ENCODE assay signal across 16 cellular contexts in genomic region chr15:58994906-58995453, GRCh38. TPM values are rescaled to one million over a fixed set of nuclear protein-coding genes. Genes with fewer than 3 reads are reported as not detected.
A peak's percentile ranks its signal among the peaks of the same experiment; 100 is the strongest.
DNase-seq lines count a peak whose midpoint lies in the region; ATAC-seq and TF ChIP-seq lines count a peak whose summit lies in the region.
"Had no signal": no experiment of that assay in that cellular context is flagged by ENCODE, and none has a peak within 500 bp of the region (broad histone marks: within the 10 kb centered on the region; RNA-seq: fewer than 3 reads in every experiment).

No MANE protein-coding gene starts in this region.

- ATAC-seq in activated naive CD8-positive, alpha-beta T cell treated with anti-CD3 and anti-CD28 coated beads, Interleukin-2, amount 50 U/mL, for 24 hours = no peak
- ATAC-seq in HG03565 (IDR thresholded peaks at IDR 0.05; ENCODE audit: unreplicated experiment) = no peak
- ATAC-seq: K562 had no signal

- intact Hi-C loops in activated T-helper 1 cell treated with anti-CD3 and anti-CD28 coated beads, Interleukin-12 subunit alpha, Interleukin-12 subunit beta, Interleukin-2, Interleukin-4 antibody, amounts not matched to agents 30 ng/mL and 10 ng/mL and 1 ng/mL, durations not matched to agents 14 hours and 24 hours and 36 hours (cut with micrococcal nuclease) = no loop called here

- no peak for DNase-seq in activated naive CD8-positive, alpha-beta T cell treated with anti-CD3 and anti-CD28 coated beads, Interleukin-2, amount 50 U/mL, for 24 hours
- DNase-seq in activated T-helper 1 cell treated with anti-CD3 and anti-CD28 coated beads, Interleukin-12 subunit alpha, Interleukin-12 subunit beta, Interleukin-2, Interleukin-4 antibody, amounts not matched to agents 30 ng/mL and 10 ng/mL and 1 ng/mL, durations not matched to agents 14 hours and 24 hours and 36 hours (ENCODE audit: low spot score) = no peak
- DNase-seq in immature natural killer cell = no peak
- DNase-seq in type B pancreatic cell (ENCODE audit: extremely low spot score, unreplicated experiment) = no peak
- no peak for DNase-seq in NCI-H446 treated with DMSO at 0.1 percent for 48 hours (lab: John Stamatoyannopoulos, UW)
- no peak for DNase-seq in DMS79 treated with DMSO at 0.1 percent for 48 hours (lab: John Stamatoyannopoulos, UW)
- DNase-seq: CD8-positive, alpha-beta memory T cell; NCI-H1105; NCI-H1694; NCI-H2081 treated with DMSO at 0.1 percent for 48 hours; NCI-H510A treated with DMSO at 0.1 percent for 48 hours; NCI-H82; SHP77 had no signal

- no peaks in the 10 kb centered on the region for H3K27me3 Mint-ChIP-seq in activated naive CD8-positive, alpha-beta T cell
- H3K27me3 Mint-ChIP-seq in activated naive CD8-positive, alpha-beta T cell treated with anti-CD3 and anti-CD28 coated beads, Interleukin-2, amount 50 U/mL, for 24 hours = no peaks in the 10 kb centered on the region
- no peaks in the 10 kb centered on the region for H3K27me3 Mint-ChIP-seq in activated T-helper 1 cell treated with anti-CD3 and anti-CD28 coated beads, Interleukin-12 subunit alpha, Interleukin-12 subunit beta, Interleukin-2, Interleukin-4 antibody, amounts not matched to agents 30 ng/mL and 10 ng/mL and 1 ng/mL, durations not matched to agents 14 hours and 24 hours and 36 hours (ENCODE audit: insufficient read depth)
- peaks cover 0 to 1% (median 0%) of the 10 kb centered on the region in 3 donors for H3K27me3 Mint-ChIP-seq in immature natural killer cell (ENCODE audit: low read depth in 3 of 3)
- H3K27me3 Mint-ChIP-seq in type B pancreatic cell = no peaks in the 10 kb centered on the region
- H3K27me3 Mint-ChIP-seq: CD8-positive, alpha-beta memory T cell had no signal

- no peak for TF ChIP-seq CTCF in type B pancreatic cell (conservative IDR thresholded peaks at IDR 0.05)

- H3K36me3 Mint-ChIP-seq in activated naive CD8-positive, alpha-beta T cell = peaks cover 6% of the 10 kb centered on the region
- peaks cover 25% of the 10 kb centered on the region for H3K36me3 Mint-ChIP-seq in activated naive CD8-positive, alpha-beta T cell treated with anti-CD3 and anti-CD28 coated beads, Interleukin-2, amount 50 U/mL, for 24 hours (ENCODE audit: low read depth)
- H3K36me3 Mint-ChIP-seq in activated T-helper 1 cell treated with anti-CD3 and anti-CD28 coated beads, Interleukin-12 subunit alpha, Interleukin-12 subunit beta, Interleukin-2, Interleukin-4 antibody, amounts not matched to agents 30 ng/mL and 10 ng/mL and 1 ng/mL, durations not matched to agents 14 hours and 24 hours and 36 hours (ENCODE audit: low read depth) = peaks cover 20% of the 10 kb centered on the region
- H3K36me3 Mint-ChIP-seq in immature natural killer cell (peaks cover 0 to 10% (median 6%) of the 10 kb centered on the region in 3 donors), type B pancreatic cell (peaks cover 18% of the 10 kb centered on the region)

- H3K27ac Mint-ChIP-seq in activated naive CD8-positive, alpha-beta T cell = no peak overlapping the region
- no peak overlapping the region for H3K27ac Mint-ChIP-seq in activated naive CD8-positive, alpha-beta T cell treated with anti-CD3 and anti-CD28 coated beads, Interleukin-2, amount 50 U/mL, for 24 hours
- H3K27ac Mint-ChIP-seq in activated T-helper 1 cell treated with anti-CD3 and anti-CD28 coated beads, Interleukin-12 subunit alpha, Interleukin-12 subunit beta, Interleukin-2, Interleukin-4 antibody, amounts not matched to agents 30 ng/mL and 10 ng/mL and 1 ng/mL, durations not matched to agents 14 hours and 24 hours and 36 hours = peak overlapping the region; percentile 35
- H3K27ac Mint-ChIP-seq in immature natural killer cell = peak overlapping the region in 4 of 6 donors; percentile 1 to 59 (median 38)
- peak overlapping the region; percentile 57 for H3K27ac Mint-ChIP-seq in type B pancreatic cell

- peaks cover 56% of the 10 kb centered on the region for H3K4me1 Mint-ChIP-seq in activated naive CD8-positive, alpha-beta T cell (ENCODE audit: low read depth)
- peaks cover 37% of the 10 kb centered on the region for H3K4me1 Mint-ChIP-seq in activated naive CD8-positive, alpha-beta T cell treated with anti-CD3 and anti-CD28 coated beads, Interleukin-2, amount 50 U/mL, for 24 hours
- peaks cover 23% of the 10 kb centered on the region for H3K4me1 Mint-ChIP-seq in activated T-helper 1 cell treated with anti-CD3 and anti-CD28 coated beads, Interleukin-12 subunit alpha, Interleukin-12 subunit beta, Interleukin-2, Interleukin-4 antibody, amounts not matched to agents 30 ng/mL and 10 ng/mL and 1 ng/mL, durations not matched to agents 14 hours and 24 hours and 36 hours (ENCODE audit: low read depth)
- H3K4me1 Mint-ChIP-seq in immature natural killer cell = peaks cover 34 to 53% of the 10 kb centered on the region in 2 donors
- peaks cover 11% of the 10 kb centered on the region for H3K4me1 Mint-ChIP-seq in type B pancreatic cell (ENCODE audit: unreplicated experiment)

- peak overlapping the region; percentile 2 for H3K4me3 Mint-ChIP-seq in activated naive CD8-positive, alpha-beta T cell
- no peak overlapping the region for H3K4me3 Mint-ChIP-seq in activated naive CD8-positive, alpha-beta T cell treated with anti-CD3 and anti-CD28 coated beads, Interleukin-2, amount 50 U/mL, for 24 hours
- H3K4me3 Mint-ChIP-seq in activated T-helper 1 cell treated with anti-CD3 and anti-CD28 coated beads, Interleukin-12 subunit alpha, Interleukin-12 subunit beta, Interleukin-2, Interleukin-4 antibody, amounts not matched to agents 30 ng/mL and 10 ng/mL and 1 ng/mL, durations not matched to agents 14 hours and 24 hours and 36 hours = no peak overlapping the region
- H3K4me3 Mint-ChIP-seq in immature natural killer cell (no peak overlapping the region), type B pancreatic cell (peak overlapping the region; percentile 6)
- H3K4me3 Mint-ChIP-seq: CD8-positive, alpha-beta memory T cell had no signal

- H3K9me3 Mint-ChIP-seq in activated naive CD8-positive, alpha-beta T cell (ENCODE audit: low read depth) = no peaks in the 10 kb centered on the region
- H3K9me3 Mint-ChIP-seq in activated naive CD8-positive, alpha-beta T cell treated with anti-CD3 and anti-CD28 coated beads, Interleukin-2, amount 50 U/mL, for 24 hours = no peaks in the 10 kb centered on the region
- H3K9me3 Mint-ChIP-seq in activated T-helper 1 cell treated with anti-CD3 and anti-CD28 coated beads, Interleukin-12 subunit alpha, Interleukin-12 subunit beta, Interleukin-2, Interleukin-4 antibody, amounts not matched to agents 30 ng/mL and 10 ng/mL and 1 ng/mL, durations not matched to agents 14 hours and 24 hours and 36 hours = no peaks in the 10 kb centered on the region
- no peaks in the 10 kb centered on the region for H3K9me3 Mint-ChIP-seq in immature natural killer cell
- no peaks in the 10 kb centered on the region for H3K9me3 Mint-ChIP-seq in type B pancreatic cell
- H3K9me3 Mint-ChIP-seq: CD8-positive, alpha-beta memory T cell had no signal

RNA-seq across cellular contexts. Expression of gene RNF111, which starts 7.5 kb away (rescaled TPM):
- total RNA-seq in activated T-helper 1 cell treated with anti-CD3 and anti-CD28 coated beads, Interleukin-12 subunit alpha, Interleukin-12 subunit beta, Interleukin-2, Interleukin-4 antibody, amounts not matched to agents 30 ng/mL and 10 ng/mL and 1 ng/mL, durations not matched to agents 14 hours and 24 hours and 36 hours = 35.3 and 38.0 TPM in 2 replicates
- 10 to 100 TPM in 2 of 3 donors, 1 to 10 TPM in 1; 8.1 to 19.1 (median 10.8) TPM for polyA plus RNA-seq in immature natural killer cell
- total RNA-seq in type B pancreatic cell (ENCODE audit: low replicate concordance) = 31.0 and 33.3 TPM in 2 replicates

Comparison
In these comparisons a context has a peak if more than half of its experiments do, and no peak if none do; other contexts are left out.
1. H3K4me3 Mint-ChIP-seq: peak in activated naive CD8-positive, alpha-beta T cell (single experiment) and type B pancreatic cell (single experiment); none in activated naive CD8-positive, alpha-beta T cell treated with anti-CD3 and anti-CD28 coated beads, Interleukin-2, amount 50 U/mL, for 24 hours (single experiment), activated T-helper 1 cell treated with anti-CD3 and anti-CD28 coated beads, Interleukin-12 subunit alpha, Interleukin-12 subunit beta, Interleukin-2, Interleukin-4 antibody, amounts not matched to agents 30 ng/mL and 10 ng/mL and 1 ng/mL, durations not matched to agents 14 hours and 24 hours and 36 hours (single experiment) and immature natural killer cell (0 of 5).
2. H3K27ac Mint-ChIP-seq: peak in activated T-helper 1 cell treated with anti-CD3 and anti-CD28 coated beads, Interleukin-12 subunit alpha, Interleukin-12 subunit beta, Interleukin-2, Interleukin-4 antibody, amounts not matched to agents 30 ng/mL and 10 ng/mL and 1 ng/mL, durations not matched to agents 14 hours and 24 hours and 36 hours (single experiment), immature natural killer cell (4 of 6) and type B pancreatic cell (single experiment); none in activated naive CD8-positive, alpha-beta T cell (single experiment) and activated naive CD8-positive, alpha-beta T cell treated with anti-CD3 and anti-CD28 coated beads, Interleukin-2, amount 50 U/mL, for 24 hours (single experiment).